In genomic region chr2:40466926-40467325, GRCh38 we compare ENCODE assay signal across 23 cellular contexts.
"Had no signal": no experiment of that assay in that cellular context is flagged by ENCODE, and none has a peak within 500 bp of the region (broad histone marks: within the 10 kb centered on the region; RNA-seq: fewer than 3 reads in every experiment).

No MANE protein-coding gene starts in this region.

- H3K4me2 ChIP-seq: hepatocyte had no signal

- H2AFZ ChIP-seq: hepatocyte had no signal

- H3K27ac Mint-ChIP-seq: activated CD4-positive, alpha-beta T cell treated with anti-CD3 and anti-CD28 coated beads, Interleukin-2, amount 10 ng/mL, durations not matched to agents 24 days and 14 days; activated CD8-positive, alpha-beta T cell treated with anti-CD3 and anti-CD28 coated beads for 36 hours; activated naive CD8-positive, alpha-beta T cell treated with anti-CD3 and anti-CD28 coated beads for 36 hours; activated T-helper 17 cell treated with anti-CD3 and anti-CD28 coated beads, Interleukin-2, amount 50 U/mL, for 72 hours; stimulated activated naive CD8-positive, alpha-beta T cell treated with anti-CD3 and anti-CD28 coated beads, Interleukin-15, Interleukin-2, amounts not matched to agents 100 ng/mL and 50 ng/mL, for 24 hours had no signal

- H3K79me2 ChIP-seq: hepatocyte had no signal

- ATAC-seq: activated CD8-positive, alpha-beta T cell treated with anti-CD3 and anti-CD28 coated beads for 36 hours; activated T-helper 17 cell treated with anti-CD3 and anti-CD28 coated beads, Interleukin-2, amount 50 U/mL, for 72 hours; left cardiac atrium; mucosa of descending colon; right cardiac atrium had no signal

- FAIRE-seq: islet of Langerhans had no signal

- H3K27me3 ChIP-seq: esophagus squamous epithelium, hepatocyte, tibial nerve, uterus had no signal

- H3K4me1 Mint-ChIP-seq: activated CD4-positive, alpha-beta T cell treated with anti-CD3 and anti-CD28 coated beads, Interleukin-2, amount 10 ng/mL, durations not matched to agents 24 days and 14 days; activated naive CD8-positive, alpha-beta T cell treated with anti-CD3 and anti-CD28 coated beads for 36 hours; activated T-helper 17 cell treated with anti-CD3 and anti-CD28 coated beads, Interleukin-2, amount 50 U/mL, for 72 hours had no signal

- H3K9me3 Mint-ChIP-seq: activated CD4-positive, alpha-beta T cell treated with anti-CD3 and anti-CD28 coated beads, Interleukin-2, amount 10 ng/mL, durations not matched to agents 24 days and 14 days; activated CD8-positive, alpha-beta T cell treated with anti-CD3 and anti-CD28 coated beads for 36 hours; activated naive CD8-positive, alpha-beta T cell treated with anti-CD3 and anti-CD28 coated beads for 36 hours; activated T-helper 17 cell treated with anti-CD3 and anti-CD28 coated beads, Interleukin-2, amount 50 U/mL, for 72 hours; naive B cell; stimulated activated naive CD8-positive, alpha-beta T cell treated with anti-CD3 and anti-CD28 coated beads, Interleukin-15, Interleukin-2, amounts not matched to agents 100 ng/mL and 50 ng/mL, for 24 hours had no signal

- H3K36me3 Mint-ChIP-seq: activated naive CD8-positive, alpha-beta T cell treated with anti-CD3 and anti-CD28 coated beads for 36 hours; naive B cell had no signal

- DNase-seq: activated CD4-positive, alpha-beta T cell treated with anti-CD3 and anti-CD28 coated beads, Interleukin-2, amount 10 ng/mL, durations not matched to agents 24 days and 14 days; activated CD4-positive, CD25-positive, alpha-beta regulatory T cell; activated CD8-positive, alpha-beta T cell treated with anti-CD3 and anti-CD28 coated beads for 36 hours; activated naive CD4-positive, alpha-beta T cell; activated naive CD8-positive, alpha-beta T cell treated with anti-CD3 and anti-CD28 coated beads for 36 hours; activated T-cell treated with anti-CD3 and anti-CD28 coated beads, Interleukin-2, amount 50 U/mL, for 1 hour; amniotic stem cell; dermis blood vessel endothelial cell; effector memory CD4-positive, alpha-beta T cell; esophagus squamous epithelium; left cardiac atrium; mesenchymal stem cell; mucosa of descending colon; naive B cell; right cardiac atrium; stimulated activated CD4-positive, alpha-beta T cell treated with anti-CD3 and anti-CD28 coated beads, Interleukin-2, amount 100 ng/mL, for 24 hours; uterus had no signal

- H3K36me3 ChIP-seq: esophagus squamous epithelium, prostate gland, tibial nerve, uterus had no signal

- H3K4me1 ChIP-seq: esophagus squamous epithelium, prostate gland, tibial nerve, uterus had no signal

- H3K27me3 Mint-ChIP-seq: activated CD8-positive, alpha-beta T cell treated with anti-CD3 and anti-CD28 coated beads for 36 hours; activated T-helper 17 cell treated with anti-CD3 and anti-CD28 coated beads, Interleukin-2, amount 50 U/mL, for 72 hours; naive B cell; stimulated activated naive CD8-positive, alpha-beta T cell treated with anti-CD3 and anti-CD28 coated beads, Interleukin-15, Interleukin-2, amounts not matched to agents 100 ng/mL and 50 ng/mL, for 24 hours had no signal

- H3K4me3 Mint-ChIP-seq: activated CD4-positive, alpha-beta T cell treated with anti-CD3 and anti-CD28 coated beads, Interleukin-2, amount 10 ng/mL, durations not matched to agents 24 days and 14 days; activated CD8-positive, alpha-beta T cell treated with anti-CD3 and anti-CD28 coated beads for 36 hours; activated naive CD8-positive, alpha-beta T cell treated with anti-CD3 and anti-CD28 coated beads for 36 hours; activated T-helper 17 cell treated with anti-CD3 and anti-CD28 coated beads, Interleukin-2, amount 50 U/mL, for 72 hours; naive B cell; stimulated activated naive CD8-positive, alpha-beta T cell treated with anti-CD3 and anti-CD28 coated beads, Interleukin-15, Interleukin-2, amounts not matched to agents 100 ng/mL and 50 ng/mL, for 24 hours had no signal

- H3K27ac ChIP-seq: esophagus squamous epithelium, hepatocyte, prostate gland, tibial nerve, uterus had no signal

- H3K4me3 ChIP-seq: esophagus squamous epithelium, hepatocyte, mucosa of descending colon, prostate gland, tibial nerve, uterus had no signal

- H3K9me3 ChIP-seq: esophagus squamous epithelium, mucosa of descending colon, prostate gland, tibial nerve, uterus had no signal
